ENCODE assay signal across 8 cellular contexts in the genomic region with DNA sequence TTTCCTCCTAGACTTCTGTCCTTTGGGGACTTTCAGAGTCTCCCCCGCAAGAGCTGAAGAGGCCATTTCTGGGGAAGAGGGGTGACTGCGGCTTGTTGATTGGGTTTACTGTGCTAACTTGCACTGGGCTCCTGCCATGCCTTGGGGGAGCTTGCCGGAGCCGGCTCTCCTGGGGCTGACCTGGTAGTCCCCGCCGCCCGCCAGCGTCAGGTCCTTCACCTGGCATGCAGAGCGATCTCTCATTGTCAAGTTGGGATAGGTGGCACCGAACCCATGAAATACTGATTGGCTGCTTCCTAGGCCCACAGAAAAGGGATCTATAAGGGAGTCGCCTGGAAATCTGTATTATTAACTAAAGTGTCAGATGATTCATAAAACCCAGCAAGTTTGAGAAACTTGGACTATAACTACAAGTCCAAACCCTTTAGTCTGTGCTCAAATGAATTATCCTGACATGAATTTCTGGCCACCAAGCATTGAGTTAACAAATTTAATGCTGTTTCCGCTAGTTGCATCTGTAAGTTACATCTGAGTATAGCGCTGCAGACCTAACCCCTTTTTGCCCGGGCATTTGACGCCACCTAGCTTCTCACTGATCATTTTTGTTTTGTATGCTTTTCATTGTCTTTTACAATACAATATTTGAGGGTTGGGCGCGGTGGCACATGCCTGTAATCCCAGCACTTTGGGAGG. TPM values are rescaled to one million over a fixed set of nuclear protein-coding genes. Genes with fewer than 3 reads are reported as not detected.
DNase-seq lines count a peak whose midpoint lies in the region; ATAC-seq and TF ChIP-seq lines count a peak whose summit lies in the region.

No MANE protein-coding gene starts in this region.

- H4K20me1 ChIP-seq in OCI-LY1 (ENCODE audit: insufficient read depth, low read length) = no peaks in the 10 kb centered on the region

- 4 to 6% (median 5%) methylated on average over 17 of the region's 17 CpGs for WGBS in ovary, 3 donors

- peak; percentile 49 to 56 for DNase-seq in Caco-2
- DNase-seq in HL-60 (ENCODE audit: low read depth in 1 of 2, low spot score in 1 of 2) = peak in 1 of 2 experiments; percentile 78
- peak; percentile 30 for DNase-seq in activated T-helper 9 cell treated with anti-CD3 and anti-CD28 coated beads, Interleukin-2, amount 50 U/mL, for 16 hours (ENCODE audit: low read depth)
- peak; percentile 63 for DNase-seq in foreskin melanocyte
- DNase-seq in ovary = no peak
- DNase-seq in GM19238 (ENCODE audit: insufficient read length, low spot score) = no peak

- H3K9me2 ChIP-seq in OCI-LY1 (ENCODE audit: low read depth, low read length) = no peaks in the 10 kb centered on the region

- peak in 1 of 2 experiments; percentile 0 for TF ChIP-seq CTCF in Caco-2 (IDR thresholded peaks at IDR 0.05; ENCODE audit: insufficient read depth in 1 of 2, low read depth in 1 of 2, low read length in 1 of 2, severe bottlenecking in 1 of 2, unreplicated experiment in 1 of 2)
- TF ChIP-seq CTCF in HL-60 (IDR thresholded peaks at IDR 0.05; ENCODE audit: insufficient read depth, low read length) = no peak
- TF ChIP-seq CTCF in OCI-LY1 (IDR thresholded peaks at IDR 0.05; ENCODE audit: low read length) = peak; percentile 68
- TF ChIP-seq CTCF in ovary (IDR thresholded peaks at IDR 0.05) = no peak

- H2AFZ ChIP-seq in OCI-LY1 (ENCODE audit: low read length) = no peak overlapping the region

- intact Hi-C loops in Caco-2 (cut with micrococcal nuclease; ENCODE audit: unreplicated experiment) (loop anchor here (1.0 to 5.0 kb wide), 6 partner anchors 8 to 272 kb away; a partner anchor contains a TSS), ovary (cut with DNase I) (loop anchor here in 1 of 4 donors (10.0 kb wide), 1 partner anchor 186 kb away; a partner anchor contains a TSS)

- POLR2A ChIA-PET in Caco-2 (lab: Charles Lee) = interaction anchor here (0.5 to 2.2 kb wide), 13 partner anchors 10 to 272 kb away, joined by 3 to 25 read pairs (median 5); a partner anchor contains a TSS

- H3K27me3 Mint-ChIP-seq in Caco-2 (ENCODE audit: insufficient read depth, unreplicated experiment) = no peaks in the 10 kb centered on the region

- TF ChIP-seq POLR2A in ovary (IDR thresholded peaks at IDR 0.05) = no peak

- peak overlapping the region; percentile 55 for H3K4me3 ChIP-seq in Caco-2 (ENCODE audit: low read depth, low read length)
- peak overlapping the region; percentile 68 for H3K4me3 ChIP-seq in HL-60 (replicated peaks; ENCODE audit: insufficient read depth, low read length)
- peak overlapping the region; percentile 79 for H3K4me3 ChIP-seq in OCI-LY1 (ENCODE audit: low read depth, low read length, poor library complexity, severe bottlenecking)
- peak overlapping the region; percentile 95 for H3K4me3 ChIP-seq in ovary

- H3F3A ChIP-seq in OCI-LY1 (ENCODE audit: insufficient read depth, low read length) = no peaks in the 10 kb centered on the region

- peaks cover 16% of the 10 kb centered on the region for H3K36me3 Mint-ChIP-seq in Caco-2 (ENCODE audit: insufficient read depth, unreplicated experiment)

- peak overlapping the region; percentile 73 for H3K9ac ChIP-seq in OCI-LY1 (ENCODE audit: low read length)

- H3K4me2 ChIP-seq in OCI-LY1 (ENCODE audit: low read length) = peak overlapping the region; percentile 88

- H3K4me3 Mint-ChIP-seq in Caco-2 (ENCODE audit: unreplicated experiment) = peak overlapping the region; percentile 87

- H3K9me3 ChIP-seq in Caco-2 (no peaks in the 10 kb centered on the region), OCI-LY1 (ENCODE audit: low read length) (no peaks in the 10 kb centered on the region), ovary (no peaks in the 10 kb centered on the region)

- TF ChIP-seq EP300 in ovary (IDR thresholded peaks at IDR 0.05) = no peak

- no peaks in the 10 kb centered on the region for H3K9me3 Mint-ChIP-seq in Caco-2 (ENCODE audit: unreplicated experiment)

- peak; percentile 32 for ATAC-seq in GM21360 (IDR thresholded peaks at IDR 0.05; ENCODE audit: unreplicated experiment)

- H3K27ac Mint-ChIP-seq in Caco-2 (ENCODE audit: unreplicated experiment) = peak overlapping the region; percentile 92

- H3K27ac ChIP-seq in HL-60 (replicated peaks) (peak overlapping the region; percentile 96), OCI-LY1 (ENCODE audit: low read depth, low read length, poor library complexity, severe bottlenecking) (peak overlapping the region; percentile 75), ovary (peak overlapping the region in 1 of 2 donors; percentile 82)

- BruUV-seq in Caco-2 (replicated peaks; lab: Mats Ljungman, UMichigan) = TSS peak; percentile 84

- no peaks in the 10 kb centered on the region for H3K36me3 ChIP-seq in Caco-2 (ENCODE audit: control insufficient read depth, insufficient read depth, low read length)
- H3K36me3 ChIP-seq in OCI-LY1 (ENCODE audit: insufficient read depth, low read length) = peaks cover 14% of the 10 kb centered on the region; the same call in 1 of the 2 replicates
- H3K36me3 ChIP-seq in ovary = no peaks in the 10 kb centered on the region

- H3K4me1 Mint-ChIP-seq in Caco-2 (ENCODE audit: low read depth, unreplicated experiment) = no peaks in the 10 kb centered on the region

- H3K4me1 ChIP-seq in Caco-2 = peaks cover 4% of the 10 kb centered on the region; the same call in 1 of the 2 replicates
- peaks cover 19% of the 10 kb centered on the region for H3K4me1 ChIP-seq in OCI-LY1 (ENCODE audit: insufficient read depth, low read length, severe bottlenecking)
- peaks cover 4% of the 10 kb centered on the region for H3K4me1 ChIP-seq in ovary (ENCODE audit: insufficient read depth)

- H3K79me2 ChIP-seq in OCI-LY1 (ENCODE audit: insufficient read depth, low read length) = peaks cover 13% of the 10 kb centered on the region

- CTCF ChIA-PET in Caco-2 (lab: Charles Lee) = interaction anchor here (0.6 to 1.9 kb wide), 11 partner anchors 7 to 273 kb away, joined by 3 to 15 read pairs (median 3); a partner anchor contains a TSS

- H3K27me3 ChIP-seq in Caco-2 (replicated peaks; ENCODE audit: control insufficient read depth, insufficient read depth, low read length) (no peaks in the 10 kb centered on the region), HL-60 (ENCODE audit: insufficient read depth, poor library complexity, severe bottlenecking) (no peaks in the 10 kb centered on the region), OCI-LY1 (ENCODE audit: insufficient read depth, low read length) (no peaks in the 10 kb centered on the region), ovary (no peaks in the 10 kb centered on the region)

RNA-seq across cellular contexts. Expression of a gene that starts 0.6 kb away (rescaled TPM):
- total RNA-seq in Caco-2 (2022) (58.4 and 60.4 TPM in 2 replicates), ovary (100 to 1,000 TPM in 2 of 7 donors, 10 to 100 TPM in 5; 45.1 to 106 (median 59.6) TPM)
- 10 to 100 TPM; 47.1 to 51.6 TPM for polyA plus RNA-seq in ovary

RNA-seq across cellular contexts. Expression of a gene that starts 7.1 kb away (rescaled TPM):
- total RNA-seq in Caco-2 (2022) (17.9 and 19.4 TPM in 2 replicates), ovary (10 to 100 TPM; 16.0 to 37.3 (median 32.3) TPM)
- polyA plus RNA-seq in ovary = 10 to 100 TPM; 23.4 to 28.3 TPM

RNA-seq across cellular contexts. Expression of a gene that starts 15.1 kb away (rescaled TPM):
- total RNA-seq in Caco-2 (2022) (10.6 and 12.5 TPM in 2 replicates), ovary (10 to 100 TPM; 20.4 to 34.5 (median 27.5) TPM)
- polyA plus RNA-seq in ovary = 10 to 100 TPM; 29.2 to 35.3 TPM

Comparison
In these comparisons a context has a peak if more than half of its experiments do, and no peak if none do; other contexts are left out.
1. DNase-seq: peak in Caco-2 (2 of 2), activated T-helper 9 cell treated with anti-CD3 and anti-CD28 coated beads, Interleukin-2, amount 50 U/mL, for 16 hours (single experiment) and foreskin melanocyte (single experiment); none in ovary (0 of 5) and GM19238 (single experiment).
2. Peak in every context shown above with its lines, with median percentiles within 50 percentile points of each other: H3K4me3 ChIP-seq.